ENCODE assay signal across 8 cellular contexts in the genomic region with DNA sequence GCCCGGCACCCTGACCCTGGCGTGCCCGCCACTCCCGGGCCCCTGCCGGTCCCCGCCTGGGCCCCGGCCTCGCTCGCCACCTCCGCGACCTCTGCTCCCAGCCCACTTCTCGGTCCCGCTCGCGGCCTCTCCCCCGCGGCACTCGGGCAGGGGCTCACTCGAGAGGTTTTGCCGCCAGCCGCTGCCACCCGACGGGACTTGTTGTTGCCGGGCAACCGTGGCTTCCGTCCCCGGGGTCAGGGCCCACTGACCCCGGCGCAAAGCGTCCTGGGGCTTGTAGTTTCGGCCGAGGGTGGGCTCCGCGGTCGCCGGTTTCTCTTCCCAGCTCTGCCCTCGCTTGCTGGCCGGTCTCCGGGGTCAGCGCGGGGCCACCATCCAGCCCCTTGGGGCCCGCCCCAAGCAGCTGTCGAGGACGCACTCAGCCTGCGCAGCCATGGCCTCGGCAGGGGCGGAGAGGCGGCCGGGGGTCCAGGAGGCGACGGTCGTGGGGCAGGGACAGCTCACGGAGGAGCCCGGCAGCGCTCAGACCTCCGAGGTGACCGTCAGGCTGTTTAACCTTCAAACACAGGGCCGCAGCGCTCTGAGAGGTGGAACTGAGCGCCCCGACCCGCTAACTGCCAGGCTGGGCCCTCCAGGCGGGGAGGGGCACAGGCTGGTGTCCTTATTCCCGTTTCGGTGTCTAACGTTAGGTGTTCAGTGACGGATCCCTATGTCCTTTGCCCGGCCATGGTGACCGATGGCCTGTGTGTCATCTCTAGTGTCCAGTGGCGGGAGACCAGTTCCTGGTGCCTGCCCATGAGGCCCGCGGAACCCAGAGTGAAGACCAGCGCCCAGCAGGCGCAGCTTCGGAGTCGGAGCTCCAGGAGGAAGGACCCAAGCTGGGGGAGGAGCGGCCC. TPM values are rescaled to one million over a fixed set of nuclear protein-coding genes. Genes with fewer than 3 reads are reported as not detected.
DNase-seq lines count a peak whose midpoint lies in the region; ATAC-seq lines count a peak whose summit lies in the region.

C16orf86 (plus strand) TSS at position 277 of the 896 bp plus-strand sequence; CDS start at position 434, 157 bp downstream.
A gene with protein sequence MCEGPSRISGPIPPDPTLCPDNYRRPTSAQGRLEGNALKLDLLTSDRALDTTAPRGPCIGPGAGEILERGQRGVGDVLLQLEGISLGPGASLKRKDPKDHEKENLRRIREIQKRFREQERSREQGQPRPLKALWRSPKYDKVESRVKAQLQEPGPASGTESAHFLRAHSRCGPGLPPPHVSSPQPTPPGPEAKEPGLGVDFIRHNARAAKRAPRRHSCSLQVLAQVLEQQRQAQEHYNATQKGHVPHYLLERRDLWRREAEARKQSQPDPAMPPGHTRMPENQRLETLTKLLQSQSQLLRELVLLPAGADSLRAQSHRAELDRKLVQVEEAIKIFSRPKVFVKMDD (minus strand): TSS at position 213 of the 896 bp plus-strand sequence. CDS start 308 bp downstream, outside the sequence.

- no peak within 1 kb of the TSS for H2BK5ac ChIP-seq in mesenchymal stem cell (ENCODE audit: low read depth, low read length, poor library complexity, severe bottlenecking)

- peak; percentile 59 for ATAC-seq in HG03066 (IDR thresholded peaks at IDR 0.05; ENCODE audit: low read depth, unreplicated experiment)

- H4K8ac ChIP-seq in mesenchymal stem cell (ENCODE audit: low read length) = peak within 1 kb of the TSS; percentile 98

- DNase-seq in NCI-H2081 (lab: John Stamatoyannopoulos, UW) = peak; percentile 49 to 67
- no peak for DNase-seq in NCI-H2081 treated with DMSO at 0.1 percent for 48 hours (lab: John Stamatoyannopoulos, UW)
- peak; percentile 85 for DNase-seq in NCI-H748 (lab: John Stamatoyannopoulos, UW; ENCODE audit: unreplicated experiment)
- DNase-seq in activated CD8-positive, alpha-beta memory T cell treated with anti-CD3 and anti-CD28 coated beads for 24 hours = peak; percentile 87
- peak; percentile 62 to 76 (median 65) for DNase-seq in effector memory CD4-positive, alpha-beta T cell
- peak; percentile 81 for DNase-seq in mesenchymal stem cell
- peak; percentile 54 for DNase-seq in stimulated activated CD8-positive, alpha-beta memory T cell treated with anti-CD3 and anti-CD28 coated beads, Interleukin-12 subunit alpha, Interleukin-12 subunit beta, amount 100 ng/mL, for 24 hours (ENCODE audit: extremely low read depth)

- peak within 1 kb of the TSS; percentile 93 for H2BK15ac ChIP-seq in mesenchymal stem cell (ENCODE audit: low read depth, poor library complexity, severe bottlenecking)

- H3K9me3 ChIP-seq in effector memory CD4-positive, alpha-beta T cell (ENCODE audit: control insufficient read depth, low read length) = no peaks in the 10 kb centered on the region
- no peaks in the 10 kb centered on the region for H3K9me3 ChIP-seq in mesenchymal stem cell (ENCODE audit: control insufficient read depth, low read length)

- 13% methylated on average over 76 of the region's 77 CpGs for WGBS in mesenchymal stem cell

- H3K27ac ChIP-seq in effector memory CD4-positive, alpha-beta T cell (ENCODE audit: insufficient read depth, low read length, poor library complexity, severe bottlenecking) = peak within 1 kb of the TSS; percentile 67
- H3K27ac ChIP-seq in mesenchymal stem cell (ENCODE audit: low read length, poor library complexity, severe bottlenecking) = no peak within 1 kb of the TSS

- H3K4me3 ChIP-seq in effector memory CD4-positive, alpha-beta T cell (ENCODE audit: insufficient read depth, low read depth, low read length, poor library complexity, severe bottlenecking) = peak within 1 kb of the TSS; percentile 92
- peak within 1 kb of the TSS; percentile 73 to 85 for H3K4me3 ChIP-seq in mesenchymal stem cell (ENCODE audit: insufficient read depth in 1 of 2, low read depth in 1 of 2, low read length in 2 of 2)

- H3K79me1 ChIP-seq in mesenchymal stem cell (replicated peaks; ENCODE audit: low read length, poor library complexity, severe bottlenecking) = peaks cover 3% of the 10 kb centered on the region

- H3K23ac ChIP-seq in mesenchymal stem cell (ENCODE audit: low read length in 2 of 2) = peak within 1 kb of the TSS in 1 of 2 experiments; percentile 27

- peaks cover 21% of the 10 kb centered on the region for H3K4me1 ChIP-seq in effector memory CD4-positive, alpha-beta T cell (ENCODE audit: control insufficient read depth, insufficient read depth, low read length, poor library complexity, severe bottlenecking)
- H3K4me1 ChIP-seq in mesenchymal stem cell (ENCODE audit: control insufficient read depth, insufficient read depth, low read depth, low read length) = peaks cover 20% of the 10 kb centered on the region

- no peak within 1 kb of the TSS for H2AK5ac ChIP-seq in mesenchymal stem cell (ENCODE audit: low read length, severe bottlenecking)

- H2BK12ac ChIP-seq in mesenchymal stem cell (ENCODE audit: low read length in 2 of 2) = peak within 1 kb of the TSS in 1 of 2 experiments; percentile 73

- H4K91ac ChIP-seq in mesenchymal stem cell (ENCODE audit: low read length) = peak within 1 kb of the TSS; percentile 95

- H3K14ac ChIP-seq in mesenchymal stem cell (ENCODE audit: low read length in 2 of 2) = peak within 1 kb of the TSS in 1 of 2 experiments; percentile 12

- peak within 1 kb of the TSS; percentile 79 for H3K4me2 ChIP-seq in mesenchymal stem cell (ENCODE audit: low read length, poor library complexity, severe bottlenecking)

- no peaks in the 10 kb centered on the region for H3K27me3 ChIP-seq in effector memory CD4-positive, alpha-beta T cell (replicated peaks; ENCODE audit: control insufficient read depth, insufficient read depth, low read length, poor library complexity, severe bottlenecking)
- H3K27me3 ChIP-seq in mesenchymal stem cell (ENCODE audit: control insufficient read depth in 1 of 2, insufficient read depth in 1 of 2, low read length in 2 of 2) = no peaks in the 10 kb centered on the region

- H3K36me3 ChIP-seq in effector memory CD4-positive, alpha-beta T cell (ENCODE audit: control insufficient read depth, insufficient read depth, low read length) = no peaks in the 10 kb centered on the region
- H3K36me3 ChIP-seq in mesenchymal stem cell (ENCODE audit: control insufficient read depth in 1 of 2, insufficient read depth in 2 of 2, low read depth in 1 of 2, low read length in 2 of 2) = peaks cover 25 to 27% of the 10 kb centered on the region in 2 experiments

- H3K18ac ChIP-seq in mesenchymal stem cell (ENCODE audit: low read depth in 1 of 2, low read length in 2 of 2) = peak within 1 kb of the TSS; percentile 89 to 93

- peak within 1 kb of the TSS; percentile 98 for H2AFZ ChIP-seq in mesenchymal stem cell (ENCODE audit: low read depth, low read length)

- peak within 1 kb of the TSS; percentile 93 for H3K9ac ChIP-seq in mesenchymal stem cell (ENCODE audit: low read length)

- peak within 1 kb of the TSS; percentile 78 for H2BK120ac ChIP-seq in mesenchymal stem cell (ENCODE audit: low read depth, low read length)

- peak within 1 kb of the TSS; percentile 90 to 92 for H3K4ac ChIP-seq in mesenchymal stem cell (ENCODE audit: low read depth in 1 of 2, low read length in 2 of 2)

RNA-seq across cellular contexts. Expression of gene C16orf86, which starts in this region (rescaled TPM):
- 2.3 TPM for polyA plus RNA-seq in mesenchymal stem cell (2013, experiment 1 of 2)
- polyA plus RNA-seq in mesenchymal stem cell (2013, experiment 2 of 2) = 1.8 TPM

RNA-seq across cellular contexts. Expression of the second gene that starts in this region (rescaled TPM):
- polyA plus RNA-seq in mesenchymal stem cell (2013, experiment 1 of 2) = 7.9 TPM
- polyA plus RNA-seq in mesenchymal stem cell (2013, experiment 2 of 2) = 9.0 TPM
